Comparison of ENCODE assay signal across 2 cellular contexts in the genomic region with DNA sequence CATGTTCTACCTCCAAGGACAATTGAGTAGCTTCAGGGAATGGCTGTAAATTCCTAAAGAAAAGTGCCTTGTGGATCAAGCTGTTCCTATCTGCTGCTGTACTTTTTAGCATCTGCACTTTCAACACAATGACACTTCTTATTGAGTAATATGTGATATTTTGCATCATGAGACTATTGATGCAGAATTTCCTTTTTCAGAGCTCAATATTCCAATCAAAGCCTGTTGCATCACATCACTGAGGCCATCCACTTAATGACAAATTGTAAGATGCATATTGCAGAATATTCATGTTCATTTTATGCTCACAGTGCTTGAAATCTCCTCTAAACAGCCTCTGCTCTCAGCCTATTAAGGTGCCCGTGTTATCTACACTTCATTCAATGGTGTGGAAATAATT.
A peak's percentile ranks its signal among the peaks of the same experiment; 100 is the strongest.
TF ChIP-seq lines count a peak whose summit lies in the region.

No MANE protein-coding gene starts in this region.

TF ChIP-seq in HepG2, 621 proteins besides CTCF, POLR2A, EP300 and RAD21:
- TF ChIP-seq CEBPB (IDR thresholded peaks at IDR 0.05; ENCODE audit: borderline replicate concordance, low read depth, low read length) (peak; percentile 32; the same call in 1 of the 2 replicates), ZNF329 (CRISPR knock-in tag; IDR thresholded peaks at IDR 0.05; ENCODE audit: low read depth) (no peak)
TF ChIP-seq in HepG2: peak in this region for 1.

TF ChIP-seq in K562, 482 proteins besides CTCF, POLR2A, EP300 and RAD21:
- no peak for TF ChIP-seq SAP30 (IDR thresholded peaks at IDR 0.05; ENCODE audit: borderline replicate concordance, insufficient read depth, low read depth, low read length, poor library complexity, severe bottlenecking)
- peak; percentile 67 for TF ChIP-seq CEBPB (tag; IDR thresholded peaks at IDR 0.05)
- TF ChIP-seq CEBPG (CRISPR knock-in tag; IDR thresholded peaks at IDR 0.05), result no peak; the same call in 1 of the 2 replicates
- TF ChIP-seq CEBPG (tag; conservative IDR thresholded peaks at IDR 0.05 in 1 of 2, IDR thresholded peaks at IDR 0.05 in 1 of 2), result peak; percentile 71 to 75
